ENCODE assay signal across 18 cellular contexts in genomic region chr12:93460882-93461281, GRCh38.
"Had no signal": no experiment of that assay in that cellular context is flagged by ENCODE, and none has a peak within 500 bp of the region (broad histone marks: within the 10 kb centered on the region; RNA-seq: fewer than 3 reads in every experiment).

No MANE protein-coding gene starts in this region.

- H3K36me3 Mint-ChIP-seq: activated naive CD8-positive, alpha-beta T cell treated with anti-CD3 and anti-CD28 coated beads, Interleukin-2, amount 10 ng/mL, durations not matched to agents 7 days and 5 days; naive B cell; neural progenitor cell had no signal

- H3K4me3 ChIP-seq: cardiac muscle cell, mucosa of descending colon, neural progenitor cell, psoas muscle, tibial nerve, vagina had no signal

- H3K27me3 ChIP-seq: neural progenitor cell, tibial nerve, vagina had no signal

- H3K9me3 Mint-ChIP-seq: activated CD4-positive, alpha-beta T cell treated with anti-CD3 and anti-CD28 coated beads, Interleukin-2, amount 10 ng/mL, durations not matched to agents 24 days and 14 days; activated CD8-positive, alpha-beta T cell treated with anti-CD3 and anti-CD28 coated beads for 36 hours; activated naive CD8-positive, alpha-beta T cell treated with anti-CD3 and anti-CD28 coated beads, Interleukin-2, amount 10 ng/mL, durations not matched to agents 7 days and 5 days; activated T-cell treated with anti-CD3 and anti-CD28 coated beads, Interleukin-2, amount 50 U/mL, for 24 hours; activated T-helper 2 cell treated with anti-CD3 and anti-CD28 coated beads, Interferon-gamma antibody, Interleukin-2, Interleukin-4, amounts not matched to agents 10 μg/mL and 5 μg/mL and 100 μg/mL, durations not matched to agents 14 hours and 24 hours and 36 hours; effector memory CD8-positive, alpha-beta T cell; naive B cell; neural progenitor cell; stimulated activated naive CD8-positive, alpha-beta T cell treated with anti-CD3 and anti-CD28 coated beads, Interleukin-15, Interleukin-2, amounts not matched to agents 100 ng/mL and 50 ng/mL, for 24 hours had no signal

- H3K27ac Mint-ChIP-seq: activated CD4-positive, alpha-beta T cell treated with anti-CD3 and anti-CD28 coated beads, Interleukin-2, amount 10 ng/mL, durations not matched to agents 24 days and 14 days; activated CD8-positive, alpha-beta T cell treated with anti-CD3 and anti-CD28 coated beads for 36 hours; activated naive CD8-positive, alpha-beta T cell treated with anti-CD3 and anti-CD28 coated beads, Interleukin-2, amount 10 ng/mL, durations not matched to agents 7 days and 5 days; activated T-cell treated with anti-CD3 and anti-CD28 coated beads, Interleukin-2, amount 50 U/mL, for 24 hours; activated T-helper 2 cell treated with anti-CD3 and anti-CD28 coated beads, Interferon-gamma antibody, Interleukin-2, Interleukin-4, amounts not matched to agents 10 μg/mL and 5 μg/mL and 100 μg/mL, durations not matched to agents 14 hours and 24 hours and 36 hours; effector memory CD8-positive, alpha-beta T cell; naive B cell; neural progenitor cell; stimulated activated naive CD8-positive, alpha-beta T cell treated with anti-CD3 and anti-CD28 coated beads, Interleukin-15, Interleukin-2, amounts not matched to agents 100 ng/mL and 50 ng/mL, for 24 hours had no signal

- H3K27ac ChIP-seq: cardiac muscle cell, epithelial cell of prostate, neural progenitor cell, psoas muscle, tibial nerve, vagina had no signal

- H3K4me1 Mint-ChIP-seq: neural progenitor cell had no signal

- H3K27me3 Mint-ChIP-seq: activated CD4-positive, alpha-beta T cell treated with anti-CD3 and anti-CD28 coated beads, Interleukin-2, amount 10 ng/mL, durations not matched to agents 24 days and 14 days; activated T-cell treated with anti-CD3 and anti-CD28 coated beads, Interleukin-2, amount 50 U/mL, for 24 hours; effector memory CD8-positive, alpha-beta T cell; stimulated activated naive CD8-positive, alpha-beta T cell treated with anti-CD3 and anti-CD28 coated beads, Interleukin-15, Interleukin-2, amounts not matched to agents 100 ng/mL and 50 ng/mL, for 24 hours had no signal

- DNase-seq: activated CD4-positive, alpha-beta T cell treated with anti-CD3 and anti-CD28 coated beads, Interleukin-2, amount 10 ng/mL, durations not matched to agents 24 days and 14 days; activated naive CD4-positive, alpha-beta T cell treated with Interleukin-2 at 50 U/mL for 16 hours; activated naive CD8-positive, alpha-beta T cell treated with anti-CD3 and anti-CD28 coated beads, Interleukin-2, amount 10 ng/mL, durations not matched to agents 7 days and 5 days; activated T-cell treated with anti-CD3 and anti-CD28 coated beads, Interleukin-2, amount 50 U/mL, for 24 hours; amygdala; effector memory CD8-positive, alpha-beta T cell; left cardiac atrium; mucosa of descending colon; naive B cell; psoas muscle had no signal

- H3K4me3 Mint-ChIP-seq: activated CD4-positive, alpha-beta T cell treated with anti-CD3 and anti-CD28 coated beads, Interleukin-2, amount 10 ng/mL, durations not matched to agents 24 days and 14 days; activated CD8-positive, alpha-beta T cell treated with anti-CD3 and anti-CD28 coated beads for 36 hours; activated naive CD8-positive, alpha-beta T cell treated with anti-CD3 and anti-CD28 coated beads, Interleukin-2, amount 10 ng/mL, durations not matched to agents 7 days and 5 days; activated T-cell treated with anti-CD3 and anti-CD28 coated beads, Interleukin-2, amount 50 U/mL, for 24 hours; effector memory CD8-positive, alpha-beta T cell; naive B cell; neural progenitor cell; stimulated activated naive CD8-positive, alpha-beta T cell treated with anti-CD3 and anti-CD28 coated beads, Interleukin-15, Interleukin-2, amounts not matched to agents 100 ng/mL and 50 ng/mL, for 24 hours had no signal
